Comparison of ENCODE assay signal across 8 cellular contexts in genomic region chr1:207959141-207959825, GRCh38. TPM values are rescaled to one million over a fixed set of nuclear protein-coding genes. Genes with fewer than 3 reads are reported as not detected.
DNase-seq lines count a peak whose midpoint lies in the region; TF ChIP-seq lines count a peak whose summit lies in the region.

No MANE protein-coding gene starts in this region.

- TF ChIP-seq POLR2A in Peyer's patch (IDR thresholded peaks at IDR 0.05): no peak

- H3K27me3 Mint-ChIP-seq in endothelial cell (ENCODE audit: unreplicated experiment): peaks cover 12% of the 10 kb centered on the region

- H3K4me3 ChIP-seq in Peyer's patch: peak overlapping the region; percentile 30 to 55 (median 48)

- H3K9me3 ChIP-seq in Peyer's patch: no peaks in the 10 kb centered on the region

- TF ChIP-seq CTCF in Peyer's patch (IDR thresholded peaks at IDR 0.05) (no peak), endothelial cell (IDR thresholded peaks at IDR 0.05; ENCODE audit: unreplicated experiment) (no peak)

- H3K4me3 Mint-ChIP-seq in endothelial cell (ENCODE audit: unreplicated experiment): peak overlapping the region; percentile 42

- H3K9me3 Mint-ChIP-seq in endothelial cell (ENCODE audit: unreplicated experiment): peaks cover 1% of the 10 kb centered on the region

- DNase-seq in AG08396 (ENCODE audit: low spot score) (peak; percentile 85), Peyer's patch (peak in 2 of 3 donors; percentile 64 to 68), endothelial cell (ENCODE audit: low spot score) (peak; percentile 50), medulla oblongata (ENCODE audit: extremely low spot score) (peak; percentile 49), substantia nigra (lab: John Stamatoyannopoulos, UW) (peak in 31 of 49 donors; percentile 11 to 81 (median 35)), NCI-H187 treated with DMSO at 0.1 percent for 48 hours (lab: John Stamatoyannopoulos, UW) (no peak), NCI-H1436 treated with DMSO at 0.1 percent for 48 hours (lab: John Stamatoyannopoulos, UW) (no peak)
- DNase-seq in activated effector memory CD4-positive, alpha-beta T cell treated with anti-CD3 and anti-CD28 coated beads, Interleukin-2, amount 50 U/mL, for 16 hours: no peak

- no peaks in the 10 kb centered on the region for H3K36me3 ChIP-seq in Peyer's patch

- peaks cover 17% of the 10 kb centered on the region for H3K36me3 Mint-ChIP-seq in endothelial cell (ENCODE audit: low read depth, unreplicated experiment)

- H3K27ac Mint-ChIP-seq in endothelial cell (ENCODE audit: unreplicated experiment): no peak overlapping the region

- peaks cover 27% of the 10 kb centered on the region for H3K4me1 Mint-ChIP-seq in endothelial cell (ENCODE audit: unreplicated experiment)

- H3K27me3 ChIP-seq in Peyer's patch: no peaks in the 10 kb centered on the region

- peak overlapping the region; percentile 44 to 76 (median 51) for H3K27ac ChIP-seq in Peyer's patch
- peak overlapping the region; percentile 47 for H3K27ac ChIP-seq in substantia nigra (ENCODE audit: low read depth, low read length, poor library complexity, severe bottlenecking)

- H3K4me1 ChIP-seq in Peyer's patch: peaks cover 0 to 33% (median 2%) of the 10 kb centered on the region in 4 donors

RNA-seq across cellular contexts. Expression of gene CD34, which starts 48.4 kb away (rescaled TPM):
- total RNA-seq in Peyer's patch: 10 to 100 TPM in 3 of 4 donors, 1 to 10 TPM in 1; 4.6 to 21.9 (median 19.6) TPM
- 277 TPM for total RNA-seq in endothelial cell (ENCODE audit: unreplicated experiment)

Comparison
In these comparisons a context has a peak if more than half of its experiments do, and no peak if none do; other contexts are left out.
1. DNase-seq: peak in AG08396 (single experiment), Peyer's patch (2 of 3), endothelial cell (single experiment), medulla oblongata (single experiment) and substantia nigra (31 of 49); none in NCI-H187 treated with DMSO at 0.1 percent for 48 hours (single experiment), NCI-H1436 treated with DMSO at 0.1 percent for 48 hours (single experiment) and activated effector memory CD4-positive, alpha-beta T cell treated with anti-CD3 and anti-CD28 coated beads, Interleukin-2, amount 50 U/mL, for 16 hours (single experiment).
2. RNA of gene CD34, which starts 48.4 kb away (total RNA-seq): 277 TPM in endothelial cell (single experiment); 4.6 to 21.9 TPM in Peyer's patch; every median in the first group is over 10 times any median in the second.